14 cellular contexts compared by ENCODE assay signal in genomic region chr2:241813806-241814570, GRCh38. TPM values are rescaled to one million over a fixed set of nuclear protein-coding genes. Genes with fewer than 3 reads are reported as not detected.
A peak's percentile ranks its signal among the peaks of the same experiment; 100 is the strongest.
DNase-seq lines count a peak whose midpoint lies in the region; ATAC-seq, FAIRE-seq and TF ChIP-seq lines count a peak whose summit lies in the region.
"Had no signal": no experiment of that assay in that cellular context is flagged by ENCODE, and none has a peak within 500 bp of the region (broad histone marks: within the 10 kb centered on the region; RNA-seq: fewer than 3 reads in every experiment).

No MANE protein-coding gene starts in this region.

- H3K4me1 ChIP-seq in K562 (replicated peaks in 1 of 2; ENCODE audit: control insufficient read depth in 2 of 2, insufficient read depth in 2 of 2, low read length in 2 of 2) (peaks cover 0 to 78% of the 10 kb centered on the region in 2 experiments; a peak in 3 of 5 replicates), psoas muscle (peaks cover 21% of the 10 kb centered on the region), vagina (no peaks in the 10 kb centered on the region)
- H3K4me1 ChIP-seq: uterus had no signal

- POLR2A ChIA-PET in K562 (lab: Yijun Ruan, JAX), result no interaction called here

- peak; percentile 14 for DNase-seq in activated CD8-positive, alpha-beta memory T cell treated with anti-CD3 and anti-CD28 coated beads, Interleukin-2, amount 50 U/mL, for 4 hours
- DNase-seq in activated CD8-positive, alpha-beta memory T cell treated with anti-CD3 and anti-CD28 coated beads, Interleukin-2, amount 50 U/mL, for 48 hours, result no peak
- no peak for DNase-seq in K562 (ENCODE audit: extremely low read depth in 1 of 4, low spot score in 3 of 4)
- peak; percentile 18 to 59 for DNase-seq in psoas muscle
- DNase-seq in HK-2 (ENCODE audit: unreplicated experiment), result no peak
- DNase-seq in KG1 (lab: John Stamatoyannopoulos, UW), result no peak
- DNase-seq in vagina (ENCODE audit: extremely low spot score in 2 of 2), result no peak
- DNase-seq: activated CD4-positive, alpha-beta T cell treated with anti-CD3 and anti-CD28 coated beads, Interleukin-2, amount 50 U/mL, for 4 hours; cortex of kidney; NCI-H2081 treated with DMSO at 0.1 percent for 48 hours had no signal

- in situ Hi-C loops in K562 (cut with MboI), result no loop called here

- H2AFZ ChIP-seq in K562 (ENCODE audit: low read depth, low read length), result peak overlapping the region; percentile 39; the same call in 1 of the 2 replicates

- intact Hi-C loops in K562 (cut with micrococcal nuclease) (no loop called here), psoas muscle (cut with DNase I) (no loop called here), vagina (cut with DNase I) (no loop called here)

- TF ChIP-seq POLR2A in K562 (conservative IDR thresholded peaks at IDR 0.05) (no peak), vagina (IDR thresholded peaks at IDR 0.05) (no peak)

- 0 out of 4 replicates have a peak overlapping the region, but pooled peaks of 1 of the 2 experiments have one; percentile 20 for H3K9ac ChIP-seq in K562 (ENCODE audit: insufficient read depth in 1 of 2, low read depth in 2 of 2, low read length in 2 of 2)

- no TSS peak for BruUV-seq in K562 (replicated peaks; lab: Mats Ljungman, UMichigan)

- TF ChIP-seq CTCF in K562 (IDR thresholded peaks at IDR 0.05 in 2 of 3, conservative IDR thresholded peaks at IDR 0.05 in 1 of 3; ENCODE audit: insufficient read depth in 2 of 3, low read depth in 1 of 3, low read length in 3 of 3) (no peak), psoas muscle (IDR thresholded peaks at IDR 0.05) (no peak), vagina (IDR thresholded peaks at IDR 0.05) (no peak)

- TF ChIP-seq EP300 in K562 (IDR thresholded peaks at IDR 0.05; ENCODE audit: low read length), result no peak

- no peaks in the 10 kb centered on the region for H3K79me2 ChIP-seq in K562 (ENCODE audit: control insufficient read depth, insufficient read depth, low read length)

- CTCF ChIA-PET in K562 (lab: Yijun Ruan, JAX; ENCODE audit: low intra/inter-chr PET ratio), result no interaction called here

- 51% methylated on average over 16 of the region's 28 CpGs for WGBS in K562 (ENCODE audit: insufficient coverage, low coverage, missing lambda C conversion rate)
- 70 to 73% (median 73%) methylated on average over 22 to 28 of the region's 28 CpGs for WGBS in psoas muscle, 3 donors

- H3K27ac ChIP-seq in K562 (ENCODE audit: extremely low read depth, low read depth, low read length) (no peak overlapping the region), psoas muscle (no peak overlapping the region), vagina (no peak overlapping the region)
- H3K27ac ChIP-seq: uterus had no signal

- H3K36me3 ChIP-seq in K562 (ENCODE audit: control insufficient read depth, insufficient read depth, low read length) (no peaks in the 10 kb centered on the region), psoas muscle (ENCODE audit: insufficient read depth in 1 of 2, low read depth in 1 of 2) (no peaks in the 10 kb centered on the region), vagina (no peaks in the 10 kb centered on the region)
- H3K36me3 ChIP-seq: uterus had no signal

- H3K9me1 ChIP-seq in K562 (ENCODE audit: control insufficient read depth, insufficient read depth, low read length), result no peaks in the 10 kb centered on the region

- H3K4me2 ChIP-seq in K562 (ENCODE audit: insufficient read depth, low read length), result no peak overlapping the region

- FAIRE-seq in K562 (lab: Jason Lieb, UNC), result no peak
- FAIRE-seq: GM18507 had no signal

- ATAC-seq in GM21619 (IDR thresholded peaks at IDR 0.05; ENCODE audit: unreplicated experiment) (peak; percentile 48), K562 (0 out of 3 replicates have a peak, but pooled peaks have one; percentile 18), psoas muscle (no peak)

- no peak for TF ChIP-seq RAD21 in K562 (CRISPR knock-in tag; conservative IDR thresholded peaks at IDR 0.05 in 1 of 2, IDR thresholded peaks at IDR 0.05 in 1 of 2)

- H3K9me3 ChIP-seq in K562 (replicated peaks; ENCODE audit: control insufficient read depth, insufficient read depth, low read depth, low read length) (no peaks in the 10 kb centered on the region), psoas muscle (no peaks in the 10 kb centered on the region), vagina (no peaks in the 10 kb centered on the region)
- H3K9me3 ChIP-seq: uterus had no signal

- H4K20me1 ChIP-seq in K562 (replicated peaks; ENCODE audit: control insufficient read depth, insufficient read depth, low read length), result no peaks in the 10 kb centered on the region

- H3K27me3 ChIP-seq in K562 (ENCODE audit: control insufficient read depth in 2 of 2, insufficient read depth in 2 of 2, low read length in 2 of 2), result no peaks in the 10 kb centered on the region
- H3K27me3 ChIP-seq in psoas muscle (ENCODE audit: insufficient read depth in 3 of 3, low read length in 2 of 3), result no peaks in the 10 kb centered on the region
- no peaks in the 10 kb centered on the region for H3K27me3 ChIP-seq in vagina
- H3K27me3 ChIP-seq: uterus had no signal

- H3K4me3 ChIP-seq in K562, result no peak overlapping the region
- H3K4me3 ChIP-seq in psoas muscle, result no peak overlapping the region
- no peak overlapping the region for H3K4me3 ChIP-seq in vagina
- H3K4me3 ChIP-seq: uterus had no signal

RNA-seq across cellular contexts. Expression of gene NEU4, which starts 5.0 kb away (rescaled TPM):
- 1.3 TPM in 1 of 2 replicates, not detected in the other for total RNA-seq in K562 (2011; cell fraction: chromatin; rRNA removed; ENCODE audit: low replicate concordance)
- 0.50 and 0.66 TPM in 2 replicates for total RNA-seq in K562 (2011; cell fraction: nucleolus; rRNA removed)
- 0.29 and 1.1 TPM in 2 replicates for total RNA-seq in K562 (2011; cell fraction: nucleoplasm; rRNA removed)
- total RNA-seq in K562 (2014; rRNA removed), result not detected in 2 replicates
- not detected in 2 replicates for total RNA-seq in K562 (2014; rRNA removed; fragmentation: Illumina TruSeq; extraction: Trizol)
- not detected in 2 replicates for total RNA-seq in K562 (2015; rRNA removed; fragmentation: Illumina TruSeq; extraction: Trizol)
- 0.38 and 0.40 TPM in 2 replicates for total RNA-seq in K562 (2021)
- 0.12 TPM in 1 of 2 replicates, not detected in the other for polyA plus RNA-seq in K562 (2011; rRNA removed)
- polyA plus RNA-seq in K562 (2011; cell fraction: cytosol; rRNA removed), result 0.12 and 0.21 TPM in 2 replicates
- 0.14 and 0.65 TPM in 2 replicates for polyA plus RNA-seq in K562 (2011; cell fraction: nucleus; rRNA removed)
- 0.55 and 1.1 TPM in 2 replicates for polyA plus RNA-seq in K562 (2012)
- not detected in 2 replicates for polyA plus RNA-seq in K562 (2014; fragmentation: Illumina TruSeq; extraction: Trizol)
- polyA plus RNA-seq in K562 (2014; fragmentation: Nextera tagmentation; extraction: Ambion mirVana), result not detected
- polyA plus RNA-seq in K562 (2014; rRNA removed), result 0.01 TPM in 1 of 2 replicates, not detected in the other
- not detected in 2 replicates for polyA minus RNA-seq in K562 (2011; rRNA and poly(A)+ RNA removed)
- not detected in 2 replicates for polyA minus RNA-seq in K562 (2011; cell fraction: cytosol; rRNA and poly(A)+ RNA removed)
- polyA minus RNA-seq in K562 (2011; cell fraction: nucleus; rRNA and poly(A)+ RNA removed), result 0.27 TPM in 1 of 2 replicates, not detected in the other
- 10 to 100 TPM in 2 of 4 donors, 1 to 10 TPM in 1, under 1 TPM in 1; 0.44 to 18.0 (median 9.1) TPM for total RNA-seq in psoas muscle
- 10 to 100 TPM in 1 of 3 donors, 1 to 10 TPM in 1, under 1 TPM in 1; 0.73 to 54.6 (median 3.4) TPM for polyA plus RNA-seq in psoas muscle
- total RNA-seq in vagina, result not detected

RNA-seq across cellular contexts. Expression of gene GAL3ST2, which starts 37.4 kb away (rescaled TPM):
- total RNA-seq in K562 (2011; cell fraction: chromatin; rRNA removed; ENCODE audit: low replicate concordance), result 0.51 and 1.8 TPM in 2 replicates
- 1.8 and 2.2 TPM in 2 replicates for total RNA-seq in K562 (2011; cell fraction: nucleolus; rRNA removed)
- total RNA-seq in K562 (2011; cell fraction: nucleoplasm; rRNA removed), result 1.1 TPM in 1 of 2 replicates, not detected in the other
- total RNA-seq in K562 (2014; rRNA removed) (0.61 TPM in 1 of 2 replicates, not detected in the other), K562 (2014; rRNA removed; fragmentation: Illumina TruSeq; extraction: Trizol) (not detected in 2 replicates), K562 (2015; rRNA removed; fragmentation: Illumina TruSeq; extraction: Trizol) (not detected in 2 replicates), K562 (2021) (0.31 and 0.42 TPM in 2 replicates), psoas muscle (under 1 TPM in 1 of 4 donors, not detected in 3; 0.16 TPM), vagina (0.98 TPM)
- polyA plus RNA-seq in K562 (2011; rRNA removed) (0.08 TPM in 1 of 2 replicates, not detected in the other), K562 (2014; fragmentation: Illumina TruSeq; extraction: Trizol) (not detected in 2 replicates), K562 (2014; fragmentation: Nextera tagmentation; extraction: Ambion mirVana) (not detected), K562 (2014; rRNA removed) (0.38 TPM in 1 of 2 replicates, not detected in the other), psoas muscle (under 1 TPM in 1 of 3 donors, not detected in 2; 0.14 TPM)
- polyA plus RNA-seq in K562 (2011; cell fraction: cytosol; rRNA removed), result not detected in 2 replicates
- polyA plus RNA-seq in K562 (2011; cell fraction: nucleus; rRNA removed), result 0.15 and 0.43 TPM in 2 replicates
- polyA plus RNA-seq in K562 (2012), result 0.90 and 1.00 TPM in 2 replicates
- polyA minus RNA-seq in K562 (2011; rRNA and poly(A)+ RNA removed), result not detected in 2 replicates
- polyA minus RNA-seq in K562 (2011; cell fraction: cytosol; rRNA and poly(A)+ RNA removed), result not detected in 2 replicates
- 0.33 and 0.67 TPM in 2 replicates for polyA minus RNA-seq in K562 (2011; cell fraction: nucleus; rRNA and poly(A)+ RNA removed)

RNA-seq across cellular contexts. Expression of gene PDCD1, which starts 44.7 kb away (rescaled TPM):
- 0.88 and 5.3 TPM in 2 replicates for total RNA-seq in K562 (2011; cell fraction: chromatin; rRNA removed; ENCODE audit: low replicate concordance)
- 7.6 and 13.2 TPM in 2 replicates for total RNA-seq in K562 (2011; cell fraction: nucleolus; rRNA removed)
- total RNA-seq in K562 (2011; cell fraction: nucleoplasm; rRNA removed), result 4.0 and 4.3 TPM in 2 replicates
- total RNA-seq in K562 (2014; rRNA removed) (1.3 and 2.0 TPM in 2 replicates), K562 (2014; rRNA removed; fragmentation: Illumina TruSeq; extraction: Trizol) (0.15 TPM in 1 of 2 replicates, not detected in the other), K562 (2015; rRNA removed; fragmentation: Illumina TruSeq; extraction: Trizol) (0.25 and 0.53 TPM in 2 replicates), K562 (2021) (0.87 and 1.0 TPM in 2 replicates), psoas muscle (under 1 TPM in 2 of 4 donors, not detected in 2; 0.20 to 0.30 TPM), vagina (3.9 TPM)
- polyA plus RNA-seq in K562 (2011; rRNA removed) (2.3 and 2.5 TPM in 2 replicates), K562 (2014; fragmentation: Illumina TruSeq; extraction: Trizol) (0.28 and 0.90 TPM in 2 replicates), K562 (2014; fragmentation: Nextera tagmentation; extraction: Ambion mirVana) (not detected), K562 (2014; rRNA removed) (1.1 TPM in 2 replicates), psoas muscle (under 1 TPM; 0.03 to 0.06 (median 0.05) TPM)
- 3.0 and 16.0 TPM in 2 replicates for polyA plus RNA-seq in K562 (2011; cell fraction: cytosol; rRNA removed)
- 1.8 and 6.6 TPM in 2 replicates for polyA plus RNA-seq in K562 (2011; cell fraction: nucleus; rRNA removed)
- polyA plus RNA-seq in K562 (2012), result 1.0 and 1.2 TPM in 2 replicates
- polyA minus RNA-seq in K562 (2011; rRNA and poly(A)+ RNA removed), result 0.18 and 0.56 TPM in 2 replicates
- polyA minus RNA-seq in K562 (2011; cell fraction: cytosol; rRNA and poly(A)+ RNA removed), result 1.8 and 2.1 TPM in 2 replicates
- polyA minus RNA-seq in K562 (2011; cell fraction: nucleus; rRNA and poly(A)+ RNA removed), result 0.56 and 0.94 TPM in 2 replicates
- total RNA-seq: mesothelial cell of epicardium had no signal

RNA-seq across cellular contexts. Expression of gene RTP5, which starts 55.5 kb away (rescaled TPM):
- total RNA-seq in K562 (2011; cell fraction: chromatin; rRNA removed; ENCODE audit: low replicate concordance), result not detected in 2 replicates
- not detected in 2 replicates for total RNA-seq in K562 (2011; cell fraction: nucleolus; rRNA removed)
- not detected in 2 replicates for total RNA-seq in K562 (2011; cell fraction: nucleoplasm; rRNA removed)
- total RNA-seq in K562 (2014; rRNA removed) (not detected in 2 replicates), K562 (2014; rRNA removed; fragmentation: Illumina TruSeq; extraction: Trizol) (not detected in 2 replicates), K562 (2015; rRNA removed; fragmentation: Illumina TruSeq; extraction: Trizol) (not detected in 2 replicates), K562 (2021) (not detected in 2 replicates), psoas muscle (not detected), vagina (not detected)
- polyA plus RNA-seq in K562 (2011; rRNA removed) (not detected in 2 replicates), K562 (2014; fragmentation: Illumina TruSeq; extraction: Trizol) (not detected in 2 replicates), K562 (2014; fragmentation: Nextera tagmentation; extraction: Ambion mirVana) (not detected), K562 (2014; rRNA removed) (not detected in 2 replicates), psoas muscle (under 1 TPM in 1 of 3 donors, not detected in 2; 0.01 TPM)
- polyA plus RNA-seq in K562 (2011; cell fraction: cytosol; rRNA removed), result not detected in 2 replicates
- polyA plus RNA-seq in K562 (2011; cell fraction: nucleus; rRNA removed), result not detected in 2 replicates
- polyA plus RNA-seq in K562 (2012), result not detected in 2 replicates
- not detected in 2 replicates for polyA minus RNA-seq in K562 (2011; rRNA and poly(A)+ RNA removed)
- not detected in 2 replicates for polyA minus RNA-seq in K562 (2011; cell fraction: cytosol; rRNA and poly(A)+ RNA removed)
- not detected in 2 replicates for polyA minus RNA-seq in K562 (2011; cell fraction: nucleus; rRNA and poly(A)+ RNA removed)
- total RNA-seq: mesothelial cell of epicardium had no signal

Comparison
In these comparisons a context has a peak if more than half of its experiments do, and no peak if none do; other contexts are left out.
1. DNase-seq: peak in activated CD8-positive, alpha-beta memory T cell treated with anti-CD3 and anti-CD28 coated beads, Interleukin-2, amount 50 U/mL, for 4 hours (single experiment) and psoas muscle (2 of 2); none in activated CD8-positive, alpha-beta memory T cell treated with anti-CD3 and anti-CD28 coated beads, Interleukin-2, amount 50 U/mL, for 48 hours (single experiment), K562 (0 of 4), HK-2 (single experiment), KG1 (single experiment) and vagina (0 of 2).
2. ATAC-seq: peak in GM21619 (single experiment) and K562 (single experiment); none in psoas muscle (0 of 4).